ENCODE assay signal across 8 cellular contexts in the genomic region with DNA sequence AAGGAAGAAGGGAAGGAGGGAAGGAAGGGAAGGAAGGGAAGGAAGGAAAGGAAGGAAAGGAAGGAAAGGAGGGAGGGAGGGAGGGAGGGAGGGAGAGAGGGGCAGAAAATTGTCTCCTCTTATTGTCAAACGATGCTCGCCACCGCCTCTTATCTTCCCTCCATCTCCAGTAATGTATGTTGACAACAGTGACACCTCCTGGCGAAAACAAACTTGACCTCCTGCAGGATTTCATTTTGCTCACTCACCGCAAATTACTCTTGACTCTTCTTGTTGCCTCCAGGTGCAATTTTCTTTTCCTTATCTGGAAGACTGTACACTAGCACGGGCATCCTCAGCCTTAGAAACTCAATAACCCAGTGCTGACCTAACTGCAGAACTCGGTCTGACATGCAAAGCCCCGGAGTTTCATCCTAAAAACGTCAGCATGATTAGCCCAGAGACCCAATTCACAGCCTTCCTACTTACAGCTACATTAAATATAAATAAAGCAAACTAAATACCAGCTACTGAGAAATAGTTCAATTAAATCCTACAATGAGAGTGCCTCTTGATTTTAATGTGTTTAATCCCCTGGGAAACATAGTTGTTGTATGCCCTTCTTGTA.
A peak's percentile ranks its signal among the peaks of the same experiment; 100 is the strongest.
DNase-seq lines count a peak whose midpoint lies in the region; ATAC-seq and TF ChIP-seq lines count a peak whose summit lies in the region.
"Had no signal": no experiment of that assay in that cellular context is flagged by ENCODE, and none has a peak within 500 bp of the region (broad histone marks: within the 10 kb centered on the region; RNA-seq: fewer than 3 reads in every experiment).

No MANE protein-coding gene starts in this region.

- no peaks in the 10 kb centered on the region for H3K4me1 ChIP-seq in fibroblast of lung (ENCODE audit: control insufficient read depth, extremely low read depth, insufficient read depth, low read length)

- TF ChIP-seq CTCF in GM10248 (IDR thresholded peaks at IDR 0.05; ENCODE audit: control extremely low read depth, extremely low read depth, low read depth, missing control alignments) (peak; percentile 51), LNCaP clone FGC (IDR thresholded peaks at IDR 0.05; ENCODE audit: control insufficient read depth, extremely low read depth, insufficient read depth) (peak; percentile 79), fibroblast of lung (conservative IDR thresholded peaks at IDR 0.05 in 1 of 2, IDR thresholded peaks at IDR 0.05 in 1 of 2; ENCODE audit: low read depth in 1 of 2, low read length in 2 of 2) (peak; percentile 18 to 61)

- POLR2A ChIA-PET in GM10248 (lab: Yijun Ruan, JAX): no interaction called here

- H4K20me1 ChIP-seq in fibroblast of lung (ENCODE audit: control insufficient read depth, extremely low read depth, insufficient read depth, low read length): no peaks in the 10 kb centered on the region

- no peaks in the 10 kb centered on the region for H3K27me3 ChIP-seq in fibroblast of lung (ENCODE audit: control insufficient read depth, insufficient read depth, low read length)

- peak; percentile 71 for ATAC-seq in GM21576 (IDR thresholded peaks at IDR 0.05; ENCODE audit: unreplicated experiment)
- ATAC-seq in HG03135 (IDR thresholded peaks at IDR 0.05; ENCODE audit: unreplicated experiment): no peak

- H3K79me2 ChIP-seq in fibroblast of lung (ENCODE audit: control insufficient read depth, insufficient read depth, low read length): no peaks in the 10 kb centered on the region

- no peaks in the 10 kb centered on the region for H3K36me3 ChIP-seq in fibroblast of lung (ENCODE audit: control insufficient read depth, insufficient read depth, low read length)

- peak; percentile 30 for DNase-seq in GM10248 (ENCODE audit: extremely low spot score)
- DNase-seq in LNCaP clone FGC (ENCODE audit: low read depth): peak; percentile 25
- peak; percentile 50 to 70 for DNase-seq in SHP77 (lab: John Stamatoyannopoulos, UW)
- DNase-seq in fibroblast of lung (ENCODE audit: low read depth in 2 of 2): peak; percentile 16 to 60
- peak; percentile 13 for DNase-seq in putamen (ENCODE audit: low spot score)

- H3K9ac ChIP-seq in fibroblast of lung (ENCODE audit: insufficient read depth, low read length): no peak overlapping the region

- H3K4me3 ChIP-seq in LNCaP clone FGC (ENCODE audit: low read depth, low read length) (no peak overlapping the region), fibroblast of lung (replicated peaks in 1 of 4; ENCODE audit: control extremely low read depth in 1 of 4, insufficient read depth in 1 of 4, low read depth in 3 of 4, low read length in 4 of 4) (no peak overlapping the region)
- H3K4me3 ChIP-seq: skin epidermis had no signal

- no peaks in the 10 kb centered on the region for H3K9me3 ChIP-seq in fibroblast of lung (ENCODE audit: control insufficient read depth, insufficient read depth, low read depth, low read length)

- H3K4me2 ChIP-seq in fibroblast of lung (ENCODE audit: extremely low read depth, insufficient read depth, low read length): no peak overlapping the region

- no peak overlapping the region for H3K27ac ChIP-seq in fibroblast of lung (ENCODE audit: insufficient read depth, low read length)
- H3K27ac ChIP-seq: skin epidermis had no signal

- H2AFZ ChIP-seq in fibroblast of lung (ENCODE audit: low read length): no peak overlapping the region

- CTCF ChIA-PET in GM10248 (lab: Yijun Ruan, JAX): interaction anchor here (1.0 to 1.8 kb wide), 5 partner anchors 10 to 854 kb away, joined by 3 to 9 read pairs (median 3); no protein-coding TSS in a partner anchor
